Comparison of ENCODE assay signal across 8 cellular contexts in genomic region chr2:43041661-43042360, GRCh38.
DNase-seq lines count a peak whose midpoint lies in the region; ATAC-seq and TF ChIP-seq lines count a peak whose summit lies in the region.

No MANE protein-coding gene starts in this region.

- H3K4me1 ChIP-seq in HUES64 (ENCODE audit: insufficient read depth, low read length) (peaks cover 15% of the 10 kb centered on the region), left lung (peaks cover 6 to 10% of the 10 kb centered on the region in 2 donors)

- TF ChIP-seq CTCF in AG04449 (IDR thresholded peaks at IDR 0.05; ENCODE audit: insufficient read depth, low read length, missing control alignments) (no peak), astrocyte of the spinal cord (IDR thresholded peaks at IDR 0.05; ENCODE audit: low read depth, low read length) (no peak), left lung (IDR thresholded peaks at IDR 0.05) (no peak)

- DNase-seq in AG04449 (ENCODE audit: low read depth, low spot score) (peak; percentile 71), astrocyte of the spinal cord (ENCODE audit: low read depth, low spot score) (peak; percentile 99), left lung (peak in 1 of 2 donors; percentile 53)
- no peak for DNase-seq in activated CD4-positive, alpha-beta T cell treated with anti-CD3 and anti-CD28 coated beads, Interleukin-2, amount 50 U/mL, for 1 hour

- no peak overlapping the region for H3K4me3 ChIP-seq in AG04449 (ENCODE audit: low read depth, low read length)
- H3K4me3 ChIP-seq in HUES64 (ENCODE audit: low read length): no peak overlapping the region; the same call in 1 of the 2 replicates
- no peak overlapping the region for H3K4me3 ChIP-seq in astrocyte of the spinal cord (ENCODE audit: low read depth, low read length)
- H3K4me3 ChIP-seq in left lung: no peak overlapping the region

- peak overlapping the region; percentile 67; the same call in 1 of the 2 replicates for H3K9ac ChIP-seq in HUES64 (ENCODE audit: low read depth, low read length)

- H3K36me3 ChIP-seq in HUES64 (ENCODE audit: insufficient read depth, low read length) (no peaks in the 10 kb centered on the region), left lung (no peaks in the 10 kb centered on the region)

- CTCF ChIA-PET in AG04449 (lab: Yijun Ruan, JAX): interaction anchor here (1.0 to 1.4 kb wide), 5 partner anchors 9 to 187 kb away, joined by 3 to 4 read pairs (median 4); no protein-coding TSS in a partner anchor

- H3K27me3 ChIP-seq in HUES64 (ENCODE audit: insufficient read depth, low read length): no peaks in the 10 kb centered on the region
- H3K27me3 ChIP-seq in left lung: no peaks in the 10 kb centered on the region

- no peaks in the 10 kb centered on the region for H3K9me3 ChIP-seq in HUES64 (ENCODE audit: insufficient read depth, low read depth, low read length)
- H3K9me3 ChIP-seq in left lung: no peaks in the 10 kb centered on the region

- intact Hi-C loops in left lung (cut with DNase I): no loop called here

- POLR2A ChIA-PET in AG04449 (lab: Yijun Ruan, JAX): interaction anchor here (0.8 to 2.4 kb wide), 11 partner anchors 10 to 185 kb away, joined by 3 to 17 read pairs (median 6); partner anchors contain the start of gene ZFP36L2

- WGBS in HUES64: 33% methylated on average over 6 of the region's 8 CpGs

- peak overlapping the region; percentile 76 for H3K27ac ChIP-seq in HUES64 (ENCODE audit: low read depth, low read length)
- H3K27ac ChIP-seq in left lung: no peak overlapping the region

- ATAC-seq in left lung: peak; percentile 67
- ATAC-seq in GM19395 (IDR thresholded peaks at IDR 0.05; ENCODE audit: unreplicated experiment): no peak
- ATAC-seq in GM21360 (IDR thresholded peaks at IDR 0.05; ENCODE audit: unreplicated experiment): no peak
- no peak for ATAC-seq in HG03520 (IDR thresholded peaks at IDR 0.05; ENCODE audit: unreplicated experiment)

- in situ Hi-C loops in astrocyte of the spinal cord (cut with HindIII; ENCODE audit: low sequenced_read_pairs): no loop called here
